In the genomic region with DNA sequence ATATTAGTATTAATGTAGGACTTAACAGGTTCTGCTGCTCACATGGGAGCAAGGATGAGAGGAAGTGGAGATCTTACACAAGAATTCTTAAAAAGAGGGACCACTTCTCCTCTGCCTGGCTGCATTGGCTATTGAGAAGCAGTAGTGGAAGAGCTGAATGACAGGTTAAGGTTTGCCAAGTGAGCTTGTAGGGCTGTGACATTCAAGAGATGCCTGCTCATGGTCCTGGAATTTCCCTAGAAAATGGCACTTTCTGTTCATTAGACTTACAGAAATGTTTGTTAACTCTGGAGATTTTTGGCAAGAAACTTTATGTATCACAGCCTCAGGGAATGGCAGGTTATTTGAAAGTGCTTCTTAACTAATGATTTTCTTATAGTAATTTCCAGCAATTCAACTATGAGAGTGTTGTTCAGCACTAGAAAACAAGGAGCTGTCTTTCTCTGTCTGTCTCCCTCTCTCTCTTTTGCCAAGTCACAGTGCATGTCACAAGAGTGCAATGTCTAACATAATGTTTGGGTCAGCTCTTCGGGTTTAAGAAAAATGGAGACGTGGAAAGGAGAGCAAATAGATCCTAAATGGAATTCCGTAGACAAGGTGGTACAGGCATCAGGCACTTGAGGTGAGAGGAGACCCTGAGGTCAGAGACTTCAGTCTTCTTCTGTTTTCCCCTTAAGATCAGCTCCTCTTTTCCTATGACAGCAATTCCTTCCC, we compare ENCODE assay signal across 11 cellular contexts. TPM values are rescaled to one million over a fixed set of nuclear protein-coding genes. Genes with fewer than 3 reads are reported as not detected.
A peak's percentile ranks its signal among the peaks of the same experiment; 100 is the strongest.
DNase-seq lines count a peak whose midpoint lies in the region; ATAC-seq and TF ChIP-seq lines count a peak whose summit lies in the region.
"Had no signal": no experiment of that assay in that cellular context is flagged by ENCODE, and none has a peak within 500 bp of the region (broad histone marks: within the 10 kb centered on the region; RNA-seq: fewer than 3 reads in every experiment).

No MANE protein-coding gene starts in this region.

- no peak for TF ChIP-seq CTCF in VCaP (conservative IDR thresholded peaks at IDR 0.05)
- no peak for TF ChIP-seq CTCF in fibroblast of pulmonary artery (IDR thresholded peaks at IDR 0.05; ENCODE audit: low read length, missing control alignments)
- no peak for TF ChIP-seq CTCF in sigmoid colon (IDR thresholded peaks at IDR 0.05)

- ATAC-seq in HG03469 (IDR thresholded peaks at IDR 0.05; ENCODE audit: unreplicated experiment) (no peak), GM21515 (IDR thresholded peaks at IDR 0.05; ENCODE audit: unreplicated experiment) (no peak)
- ATAC-seq: natural killer cell had no signal

- H3K27ac ChIP-seq in VCaP (peak overlapping the region; percentile 55), sigmoid colon (peak overlapping the region; percentile 43 to 67 (median 60))
- H3K27ac ChIP-seq: epithelial cell of prostate had no signal

- H3K36me3 ChIP-seq in sigmoid colon = peaks cover 0 to 48% (median 1%) of the 10 kb centered on the region in 4 donors

- no peaks in the 10 kb centered on the region for H3K27me3 ChIP-seq in sigmoid colon

- 88 to 91% methylated on average over 3 of the region's 3 CpGs for WGBS in sigmoid colon, 2 donors

- H3K4me3 ChIP-seq in fibroblast of pulmonary artery (replicated peaks; ENCODE audit: low read depth, low read length) (no peak overlapping the region), sigmoid colon (no peak overlapping the region)

- DNase-seq in EL (peak; percentile 51), fibroblast of pulmonary artery (ENCODE audit: low read depth) (peak; percentile 44), sigmoid colon (no peak), NCI-H2227 treated with DMSO at 0.1 percent for 48 hours (lab: John Stamatoyannopoulos, UW) (no peak), mucosa of gallbladder (ENCODE audit: low spot score) (no peak)
- DNase-seq: KG1, natural killer cell had no signal

- no peak for TF ChIP-seq EP300 in sigmoid colon (IDR thresholded peaks at IDR 0.05)

- no peak for TF ChIP-seq POLR2A in sigmoid colon (IDR thresholded peaks at IDR 0.05)

- peaks cover 0 to 18% (median 14%) of the 10 kb centered on the region in 4 donors for H3K4me1 ChIP-seq in sigmoid colon

- intact Hi-C loops in sigmoid colon (cut with DNase I) = loop anchor here (2.0 to 10.0 kb wide), 3 partner anchors 111 to 409 kb away; a partner anchor contains a TSS

- H3K9me3 ChIP-seq in sigmoid colon = no peaks in the 10 kb centered on the region

RNA-seq across cellular contexts. Expression of a gene that starts 8.3 kb away (rescaled TPM):
- total RNA-seq in sigmoid colon (10 to 100 TPM in 2 of 4 donors, 1 to 10 TPM in 2; 7.3 to 13.6 (median 9.4) TPM), mucosa of gallbladder (8.5 TPM)
- polyA plus RNA-seq in sigmoid colon = 1 to 10 TPM; 1.4 to 4.6 (median 3.0) TPM

Comparison
In these comparisons a context has a peak if more than half of its experiments do, and no peak if none do; other contexts are left out.
1. DNase-seq: peak in EL (single experiment) and fibroblast of pulmonary artery (single experiment); none in sigmoid colon (single experiment), NCI-H2227 treated with DMSO at 0.1 percent for 48 hours (single experiment) and mucosa of gallbladder (single experiment).